Comparison of ENCODE assay signal across 13 cellular contexts in genomic region chr2:219280682-219281081, GRCh38. TPM values are rescaled to one million over a fixed set of nuclear protein-coding genes. Genes with fewer than 3 reads are reported as not detected.
A peak's percentile ranks its signal among the peaks of the same experiment; 100 is the strongest.
DNase-seq lines count a peak whose midpoint lies in the region; ATAC-seq and TF ChIP-seq lines count a peak whose summit lies in the region.
"Had no signal": no experiment of that assay in that cellular context is flagged by ENCODE, and none has a peak within 500 bp of the region (broad histone marks: within the 10 kb centered on the region; RNA-seq: fewer than 3 reads in every experiment).

No MANE protein-coding gene starts in this region.

- no peaks in the 10 kb centered on the region for H4K20me1 ChIP-seq in mammary epithelial cell (ENCODE audit: insufficient read depth, low read length)

- no peak overlapping the region for H3K27ac ChIP-seq in mammary epithelial cell (ENCODE audit: insufficient read depth, low read depth, low read length)
- H3K27ac ChIP-seq in transverse colon = peak overlapping the region in 3 of 4 donors; percentile 97 to 98 (median 98)
- H3K27ac ChIP-seq in left lung = no peak overlapping the region

- intact Hi-C loops in MCF 10A (cut with micrococcal nuclease) (no loop called here), mammary epithelial cell (cut with micrococcal nuclease) (no loop called here), transverse colon (cut with DNase I; ENCODE audit: low total_unique reads) (loop anchor here (2.0 kb wide), 1 partner anchor 104 kb away; the partner anchor contains the start of gene CNPPD1), left lung (cut with DNase I) (no loop called here)

- H3K27ac Mint-ChIP-seq in MCF 10A (ENCODE audit: low read depth, unreplicated experiment) (no peak overlapping the region), naive B cell (peak overlapping the region; percentile 98 to 100 (median 100))
- H3K27ac Mint-ChIP-seq in activated naive CD8-positive, alpha-beta T cell treated with anti-CD3 and anti-CD28 coated beads, Interleukin-2, amount 50 U/mL, for 24 hours = peak overlapping the region; percentile 86

- POLR2A ChIA-PET in MCF 10A (lab: Yijun Ruan, JAX) = interaction anchor here (1.2 to 10.0 kb wide), 5 partner anchors 10 to 62 kb away, joined by 4 to 263 read pairs (median 34); partner anchors contain the start of genes ABCB6, ANKZF1, ATG9A and GLB1L

- H3K4me1 Mint-ChIP-seq in MCF 10A (ENCODE audit: insufficient read depth, unreplicated experiment) (peaks cover 37% of the 10 kb centered on the region), naive B cell (peaks cover 39 to 44% (median 39%) of the 10 kb centered on the region in 3 donors)
- peaks cover 50% of the 10 kb centered on the region for H3K4me1 Mint-ChIP-seq in activated naive CD8-positive, alpha-beta T cell treated with anti-CD3 and anti-CD28 coated beads, Interleukin-2, amount 50 U/mL, for 24 hours

- peaks cover 7% of the 10 kb centered on the region for H3K79me2 ChIP-seq in mammary epithelial cell (ENCODE audit: insufficient read depth, low read length)

- H3K27me3 Mint-ChIP-seq in MCF 10A (ENCODE audit: insufficient read depth, unreplicated experiment) = no peaks in the 10 kb centered on the region
- no peaks in the 10 kb centered on the region for H3K27me3 Mint-ChIP-seq in activated naive CD8-positive, alpha-beta T cell treated with anti-CD3 and anti-CD28 coated beads, Interleukin-2, amount 50 U/mL, for 24 hours
- H3K27me3 Mint-ChIP-seq in naive B cell = no peaks in the 10 kb centered on the region

- H3K9me3 Mint-ChIP-seq in MCF 10A (ENCODE audit: unreplicated experiment) (no peaks in the 10 kb centered on the region), naive B cell (no peaks in the 10 kb centered on the region)
- H3K9me3 Mint-ChIP-seq in activated naive CD8-positive, alpha-beta T cell treated with anti-CD3 and anti-CD28 coated beads, Interleukin-2, amount 50 U/mL, for 24 hours = no peaks in the 10 kb centered on the region

- peaks cover 3% of the 10 kb centered on the region for H3K36me3 ChIP-seq in mammary epithelial cell (ENCODE audit: insufficient read depth, low read length)
- peaks cover 0 to 3% (median 0%) of the 10 kb centered on the region in 4 donors for H3K36me3 ChIP-seq in transverse colon
- peaks cover 0 to 48% of the 10 kb centered on the region in 2 donors for H3K36me3 ChIP-seq in left lung

- no peaks in the 10 kb centered on the region for H3K27me3 ChIP-seq in mammary epithelial cell (ENCODE audit: insufficient read depth, low read length)
- no peaks in the 10 kb centered on the region for H3K27me3 ChIP-seq in transverse colon
- no peaks in the 10 kb centered on the region for H3K27me3 ChIP-seq in left lung

- peaks cover 33% of the 10 kb centered on the region for H3K36me3 Mint-ChIP-seq in MCF 10A (ENCODE audit: insufficient read depth, unreplicated experiment)
- peaks cover 12% of the 10 kb centered on the region for H3K36me3 Mint-ChIP-seq in activated naive CD8-positive, alpha-beta T cell treated with anti-CD3 and anti-CD28 coated beads, Interleukin-2, amount 50 U/mL, for 24 hours (ENCODE audit: low read depth)
- H3K36me3 Mint-ChIP-seq in naive B cell = peaks cover 5 to 17% of the 10 kb centered on the region in 2 donors

- TF ChIP-seq CTCF in MCF 10A (IDR thresholded peaks at IDR 0.05; ENCODE audit: unreplicated experiment) (no peak), mammary epithelial cell (conservative IDR thresholded peaks at IDR 0.05 in 1 of 2, IDR thresholded peaks at IDR 0.05 in 1 of 2; ENCODE audit: extremely low read depth in 1 of 2, insufficient read depth in 1 of 2, low read depth in 1 of 2, low read length in 2 of 2) (no peak), transverse colon (IDR thresholded peaks at IDR 0.05) (no peak), left lung (IDR thresholded peaks at IDR 0.05) (no peak)

- TSS peak; percentile 40 for BruUV-seq in MCF 10A (replicated peaks; lab: Mats Ljungman, UMichigan)
- BruUV-seq in mammary epithelial cell (replicated peaks; lab: Mats Ljungman, UMichigan) = no TSS peak

- DNase-seq in MCF 10A (ENCODE audit: unreplicated experiment) (no peak), mammary epithelial cell (no peak), naive B cell (peak; percentile 45), transverse colon (no peak), left lung (no peak), H4 (ENCODE audit: low spot score) (no peak), putamen (ENCODE audit: low spot score) (no peak)
- DNase-seq in activated naive CD8-positive, alpha-beta T cell treated with anti-CD3 and anti-CD28 coated beads, Interleukin-2, amount 50 U/mL, for 24 hours = peak; percentile 27
- DNase-seq: foreskin fibroblast; stimulated activated CD4-positive, alpha-beta T cell treated with anti-CD3 and anti-CD28 coated beads, Interleukin-4, amount 100 ng/mL, for 1 hour had no signal

- ATAC-seq in activated naive CD8-positive, alpha-beta T cell treated with anti-CD3 and anti-CD28 coated beads, Interleukin-2, amount 50 U/mL, for 24 hours = no peak
- ATAC-seq in naive B cell (ENCODE audit: low read depth in 2 of 2) = no peak
- no peak for ATAC-seq in left lung
- ATAC-seq: mucosa of descending colon had no signal

- TF ChIP-seq POLR2A in transverse colon (IDR thresholded peaks at IDR 0.05) = no peak

- 86% methylated on average over 2 of the region's 4 CpGs for WGBS in mammary epithelial cell (ENCODE audit: low coverage, missing lambda C conversion rate)
- WGBS in transverse colon (ENCODE audit: low coverage in 1 of 2), 2 donors = 94 to 100% methylated on average over 2 to 4 of the region's 4 CpGs

- in situ Hi-C loops in mammary epithelial cell (cut with MboI; ENCODE audit: low sequenced_read_pairs in 2 of 2) (no loop called here), transverse colon (cut with MboI; ENCODE audit: low pct_ligation_motif_present in 1 of 4, low pct_unique_long_range_greater_than_20kb in 1 of 4, low sequenced_read_pairs in 3 of 4) (loop anchor here in 1 of 4 donors (25.0 kb wide), 1 partner anchor 118 kb away; the partner anchor contains the start of genes NHEJ1 and SLC23A3)

- dilution Hi-C loops in mammary epithelial cell (cut with HindIII; ENCODE audit: low sequenced_read_pairs) = no loop called here

- H3K4me3 ChIP-seq in mammary epithelial cell (replicated peaks in 1 of 3; ENCODE audit: insufficient read depth in 1 of 3, low read depth in 2 of 3, low read length in 3 of 3) (no peak overlapping the region), transverse colon (no peak overlapping the region), left lung (no peak overlapping the region)
- H3K4me3 ChIP-seq: mucosa of descending colon had no signal

- no peak overlapping the region for H3K9ac ChIP-seq in mammary epithelial cell (ENCODE audit: insufficient read depth, low read length)

- H3K4me3 Mint-ChIP-seq in MCF 10A (ENCODE audit: unreplicated experiment) (peak overlapping the region; percentile 86), naive B cell (peak overlapping the region; percentile 83 to 96 (median 95))
- H3K4me3 Mint-ChIP-seq in activated naive CD8-positive, alpha-beta T cell treated with anti-CD3 and anti-CD28 coated beads, Interleukin-2, amount 50 U/mL, for 24 hours = peak overlapping the region; percentile 90

- H3K4me1 ChIP-seq in mammary epithelial cell (ENCODE audit: insufficient read depth, low read length) = peaks cover 37% of the 10 kb centered on the region
- peaks cover 16 to 27% (median 21%) of the 10 kb centered on the region in 4 donors for H3K4me1 ChIP-seq in transverse colon
- H3K4me1 ChIP-seq in left lung = peaks cover 15 to 39% of the 10 kb centered on the region in 2 donors

- H3K9me3 ChIP-seq in mammary epithelial cell (replicated peaks; ENCODE audit: insufficient read depth, low read length) = no peaks in the 10 kb centered on the region
- no peaks in the 10 kb centered on the region for H3K9me3 ChIP-seq in transverse colon
- H3K9me3 ChIP-seq in left lung = no peaks in the 10 kb centered on the region
- H3K9me3 ChIP-seq: mucosa of descending colon had no signal

- no peak overlapping the region for H2AFZ ChIP-seq in mammary epithelial cell (ENCODE audit: low read depth, low read length)

- CTCF ChIA-PET in MCF 10A (lab: Yijun Ruan, JAX) = interaction anchor here (0.6 to 18.2 kb wide), 2 partner anchors 16 to 62 kb away, joined by 3 to 445 read pairs; partner anchors contain the start of gene ABCB6
- CTCF ChIA-PET in mammary epithelial cell (lab: Charles Lee; ENCODE audit: low non-redundant PET) = no interaction called here

- no peak overlapping the region for H3K4me2 ChIP-seq in mammary epithelial cell (ENCODE audit: insufficient read depth, low read depth, low read length)

- TF ChIP-seq EP300 in transverse colon (IDR thresholded peaks at IDR 0.05; ENCODE audit: low read depth) = no peak

RNA-seq across cellular contexts. Expression of gene DNAJB2, which starts 1.5 kb away (rescaled TPM):
- total RNA-seq in MCF 10A (2022) = 58.2 and 59.8 TPM in 2 replicates
- total RNA-seq in mammary epithelial cell = 100 to 1,000 TPM in 1 of 2 donors, 10 to 100 TPM in 1; 58.9 to 110 TPM
- 32.8 TPM for polyA plus RNA-seq in mammary epithelial cell
- polyA minus RNA-seq in mammary epithelial cell = 49.1 TPM
- polyA plus RNA-seq in naive B cell (ENCODE audit: low read depth in 6 of 6) = 10 to 100 TPM in 1 of 6 donors, 1 to 10 TPM in 5; 1.1 to 12.9 (median 8.8) TPM
- total RNA-seq in transverse colon = 10 to 100 TPM; 22.7 to 95.0 (median 54.3) TPM
- total RNA-seq in left lung = 10 to 100 TPM; 54.2 to 97.4 TPM
- 16.1 and 18.3 TPM in 2 replicates for total RNA-seq in H4 (2014; rRNA removed; shearing (Covaris generic))

RNA-seq across cellular contexts. Expression of gene TUBA4A, which starts 27.0 kb away (rescaled TPM):
- 37.2 and 80.5 TPM in 2 replicates for total RNA-seq in MCF 10A (2022)
- 100 to 1,000 TPM; 206 to 209 TPM for total RNA-seq in mammary epithelial cell
- 616 TPM for polyA plus RNA-seq in mammary epithelial cell
- polyA minus RNA-seq in mammary epithelial cell = 360 TPM
- polyA plus RNA-seq in naive B cell (ENCODE audit: low read depth in 6 of 6) = 100 to 1,000 TPM; 129 to 165 (median 149) TPM
- total RNA-seq in transverse colon = 100 to 1,000 TPM in 1 of 4 donors, 10 to 100 TPM in 3; 39.2 to 101 (median 70.8) TPM
- 10 to 100 TPM; 65.0 to 84.0 TPM for total RNA-seq in left lung
- 6.2 and 9.3 TPM in 2 replicates for total RNA-seq in H4 (2014; rRNA removed; shearing (Covaris generic))

RNA-seq across cellular contexts. Expression of gene TUBA4B, which starts 27.6 kb away (rescaled TPM):
- total RNA-seq in MCF 10A (2022) (not detected in 2 replicates), mammary epithelial cell (not detected), transverse colon (not detected), left lung (1 to 10 TPM in 1 of 2 donors, not detected in 1; 3.0 TPM)
- polyA plus RNA-seq in mammary epithelial cell (0.08 TPM), naive B cell (ENCODE audit: low read depth in 6 of 6) (not detected)
- not detected for polyA minus RNA-seq in mammary epithelial cell
- total RNA-seq in H4 (2014; rRNA removed; shearing (Covaris generic)) = not detected in 2 replicates
- total RNA-seq: HT-29; mucosa of descending colon; T-helper 2 cell treated with Interferon-gamma antibody and Interleukin-4, amounts not matched to agents 100 ng/mL and 5 ng/mL, for 36 hours had no signal

RNA-seq across cellular contexts. Expression of gene PTPRN, which starts 28.5 kb away (rescaled TPM):
- total RNA-seq in MCF 10A (2022) (not detected in 2 replicates), mammary epithelial cell (not detected), transverse colon (1 to 10 TPM in 3 of 4 donors, under 1 TPM in 1; 0.60 to 2.6 (median 2.1) TPM), left lung (1 to 10 TPM in 1 of 2 donors, not detected in 1; 1.4 TPM)
- polyA plus RNA-seq in mammary epithelial cell (0.07 TPM), naive B cell (ENCODE audit: low read depth in 6 of 6) (under 1 TPM in 4 of 6 donors, not detected in 2; 0.29 to 0.80 (median 0.59) TPM)
- not detected for polyA minus RNA-seq in mammary epithelial cell
- 6.8 and 10.0 TPM in 2 replicates for total RNA-seq in H4 (2014; rRNA removed; shearing (Covaris generic))
- total RNA-seq: HT-29; T-helper 2 cell treated with Interferon-gamma antibody and Interleukin-4, amounts not matched to agents 100 ng/mL and 5 ng/mL, for 36 hours had no signal

RNA-seq across cellular contexts. Expression of gene STK16, which starts 35.4 kb away (rescaled TPM):
- total RNA-seq in MCF 10A (2022) (33.4 and 42.7 TPM in 2 replicates), mammary epithelial cell (10 to 100 TPM; 26.9 to 29.8 TPM), transverse colon (10 to 100 TPM; 18.7 to 44.8 (median 28.2) TPM), left lung (10 to 100 TPM; 23.9 to 26.3 TPM)
- polyA plus RNA-seq in mammary epithelial cell (53.1 TPM), naive B cell (ENCODE audit: low read depth in 6 of 6) (10 to 100 TPM; 14.7 to 28.3 (median 21.9) TPM)
- polyA minus RNA-seq in mammary epithelial cell = 22.7 TPM
- total RNA-seq in H4 (2014; rRNA removed; shearing (Covaris generic)) = 32.8 and 42.1 TPM in 2 replicates

Comparison
In these comparisons a context has a peak if more than half of its experiments do, and no peak if none do; other contexts are left out.
1. DNase-seq: peak in activated naive CD8-positive, alpha-beta T cell treated with anti-CD3 and anti-CD28 coated beads, Interleukin-2, amount 50 U/mL, for 24 hours (single experiment) and naive B cell (single experiment); none in MCF 10A (single experiment), mammary epithelial cell (single experiment), transverse colon (single experiment), left lung (0 of 2), H4 (single experiment) and putamen (single experiment).
2. H3K27ac ChIP-seq: peak in transverse colon (3 of 4); none in mammary epithelial cell (single experiment) and left lung (0 of 2).
3. Peak in every context shown above with its lines, with median percentiles within 50 percentile points of each other: H3K4me3 Mint-ChIP-seq.